In the genomic region with DNA sequence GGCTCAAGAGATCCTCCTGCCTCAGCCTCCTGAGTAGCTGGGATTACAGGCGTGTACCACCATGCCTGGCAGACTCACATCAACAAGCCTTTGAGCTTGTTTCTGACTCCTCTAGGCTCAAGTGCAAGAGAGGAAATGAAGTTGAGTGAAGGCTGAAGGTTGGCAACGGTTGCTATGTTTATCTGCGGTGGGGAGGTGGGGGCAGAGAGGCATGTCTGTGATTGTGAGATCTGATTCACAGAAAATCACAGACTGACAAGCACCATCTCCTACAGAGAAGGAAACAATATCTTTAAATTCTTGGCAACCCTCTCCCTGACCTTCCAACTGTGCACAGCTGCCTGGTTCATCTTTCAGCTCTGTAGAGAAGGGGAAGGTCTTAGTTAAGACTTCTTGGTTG, we compare ENCODE assay signal across 9 cellular contexts. TPM values are rescaled to one million over a fixed set of nuclear protein-coding genes. Genes with fewer than 3 reads are reported as not detected.
DNase-seq lines count a peak whose midpoint lies in the region; ATAC-seq, FAIRE-seq and TF ChIP-seq lines count a peak whose summit lies in the region.
"Had no signal": no experiment of that assay in that cellular context is flagged by ENCODE, and none has a peak within 500 bp of the region (broad histone marks: within the 10 kb centered on the region; RNA-seq: fewer than 3 reads in every experiment).

No MANE protein-coding gene starts in this region.

- peak; percentile 63 for FAIRE-seq in keratinocyte (lab: Jason Lieb, UNC)

- TF ChIP-seq CTCF in keratinocyte (optimal IDR thresholded peaks at IDR 0.05 in 1 of 3, IDR thresholded peaks at IDR 0.05 in 1 of 3, conservative IDR thresholded peaks at IDR 0.05 in 1 of 3; ENCODE audit: extremely low read depth in 1 of 3, insufficient read depth in 2 of 3, low read length in 3 of 3) = no peak

- peak; percentile 77 for ATAC-seq in GM21619 (IDR thresholded peaks at IDR 0.05; ENCODE audit: unreplicated experiment)
- ATAC-seq: HCT116 had no signal

- H3K27ac ChIP-seq in keratinocyte (ENCODE audit: control insufficient read depth, insufficient read depth, low read length) = no peak overlapping the region

- DNase-seq in GDM1 (lab: John Stamatoyannopoulos, UW) (peak; percentile 53), NAMALWA (ENCODE audit: low spot score) (peak; percentile 91), keratinocyte (ENCODE audit: low read depth, low spot score) (no peak), RPMI8226 (no peak), H7 (no peak)
- peak; percentile 62 for DNase-seq in activated CD8-positive, alpha-beta memory T cell treated with anti-CD3 and anti-CD28 coated beads, Interleukin-2, amount 50 U/mL, for 1 hour (ENCODE audit: extremely low read depth)
- peak; percentile 40 to 69 for DNase-seq in stimulated activated CD8-positive, alpha-beta memory T cell treated with anti-CD3 and anti-CD28 coated beads, Interleukin-7, amount 100 ng/mL, for 48 hours (ENCODE audit: extremely low read depth in 1 of 2, low read depth in 1 of 2)

- H3K4me3 ChIP-seq in keratinocyte (ENCODE audit: control insufficient read depth in 2 of 3, extremely low read depth in 1 of 3, insufficient read depth in 2 of 3, low read depth in 1 of 3, low read length in 3 of 3) (no peak overlapping the region), H7 (ENCODE audit: insufficient read depth, low read depth, low read length) (no peak overlapping the region)

- no peak overlapping the region for H3K4me2 ChIP-seq in keratinocyte (ENCODE audit: control insufficient read depth, extremely low read depth, insufficient read depth, low read depth, low read length)

- H3K9ac ChIP-seq in keratinocyte (ENCODE audit: control insufficient read depth, extremely low read depth, insufficient read depth, low read length) = no peak overlapping the region

- H3K27me3 ChIP-seq in keratinocyte (ENCODE audit: control insufficient read depth, extremely low read depth, insufficient read depth, low read length) (no peaks in the 10 kb centered on the region), H7 (ENCODE audit: control insufficient read depth, insufficient read depth, low read length) (no peaks in the 10 kb centered on the region)

- H2AFZ ChIP-seq in keratinocyte (ENCODE audit: control insufficient read depth, low read length) = no peak overlapping the region

- dilution Hi-C loops in keratinocyte (cut with MboI; ENCODE audit: extremely low pct_ligation_motif_present, low sequenced_read_pairs) = no loop called here

- H3K4me1 ChIP-seq in keratinocyte (ENCODE audit: control insufficient read depth, extremely low read depth, insufficient read depth, low read length) = no peaks in the 10 kb centered on the region

- H3K9me3 ChIP-seq in keratinocyte (ENCODE audit: control insufficient read depth, low read depth, low read length) = no peaks in the 10 kb centered on the region

- H3K9me1 ChIP-seq in keratinocyte (ENCODE audit: control insufficient read depth, extremely low read depth, insufficient read depth, low read length) = no peaks in the 10 kb centered on the region

- H3K79me2 ChIP-seq in keratinocyte (ENCODE audit: control insufficient read depth, insufficient read depth, low read length) = no peaks in the 10 kb centered on the region

- no peaks in the 10 kb centered on the region for H4K20me1 ChIP-seq in keratinocyte (ENCODE audit: control insufficient read depth, extremely low read depth, insufficient read depth, low read length)

- H3K36me3 ChIP-seq in keratinocyte (ENCODE audit: control insufficient read depth in 2 of 2, extremely low read depth in 1 of 2, insufficient read depth in 2 of 2, low read length in 2 of 2) (no peaks in the 10 kb centered on the region), H7 (replicated peaks; ENCODE audit: control insufficient read depth, insufficient read depth, low read length) (no peaks in the 10 kb centered on the region; the same call in 1 of the 2 replicates)

RNA-seq across cellular contexts. Expression of a gene that starts 22.1 kb away (rescaled TPM):
- polyA plus RNA-seq in keratinocyte = 0.53 to 0.94 TPM (median 0.58 TPM) in 3 replicates
- 0.42 TPM for polyA plus RNA-seq in keratinocyte (2011; ENCODE audit: low read depth)
- 0.90 and 1.4 TPM in 2 replicates for polyA plus RNA-seq in keratinocyte (2011; cell fraction: cytosol; rRNA removed)
- 0.28 and 0.69 TPM in 2 replicates for polyA plus RNA-seq in keratinocyte (2011; cell fraction: nucleus; rRNA removed)
- polyA plus RNA-seq in keratinocyte (2012; ENCODE audit: low replicate concordance) = 0.84 and 2.0 TPM in 2 replicates
- polyA minus RNA-seq in keratinocyte = 0.61 to 2.1 TPM in 2 of 3 replicates, not detected in the other
- polyA minus RNA-seq in keratinocyte (2011; cell fraction: cytosol; rRNA and poly(A)+ RNA removed) = not detected
- polyA minus RNA-seq in keratinocyte (2011; cell fraction: nucleus; rRNA and poly(A)+ RNA removed) = not detected in 2 replicates
- total RNA-seq in H7 (2014; rRNA removed; shearing (Covaris generic)) = 0.74 and 2.6 TPM in 2 replicates

Comparison
In these comparisons a context has a peak if more than half of its experiments do, and no peak if none do; other contexts are left out.
1. DNase-seq: peak in GDM1 (single experiment), NAMALWA (single experiment), activated CD8-positive, alpha-beta memory T cell treated with anti-CD3 and anti-CD28 coated beads, Interleukin-2, amount 50 U/mL, for 1 hour (single experiment) and stimulated activated CD8-positive, alpha-beta memory T cell treated with anti-CD3 and anti-CD28 coated beads, Interleukin-7, amount 100 ng/mL, for 48 hours (2 of 2); none in keratinocyte (single experiment), RPMI8226 (single experiment) and H7 (single experiment).